ENCODE assay signal across 29 cellular contexts in genomic region chr3:10561942-10562565, GRCh38. TPM values are rescaled to one million over a fixed set of nuclear protein-coding genes. Genes with fewer than 3 reads are reported as not detected.
A peak's percentile ranks its signal among the peaks of the same experiment; 100 is the strongest.
DNase-seq lines count a peak whose midpoint lies in the region; ATAC-seq, FAIRE-seq and TF ChIP-seq lines count a peak whose summit lies in the region.
"Had no signal": no experiment of that assay in that cellular context is flagged by ENCODE, and none has a peak within 500 bp of the region (broad histone marks: within the 10 kb centered on the region; RNA-seq: fewer than 3 reads in every experiment).

No MANE protein-coding gene starts in this region.

- no peak for FAIRE-seq in K562 (lab: Jason Lieb, UNC)
- FAIRE-seq: D721Med, RCC 7860, urothelium cell line had no signal

- DNase-seq in activated T-cell treated with anti-CD3 and anti-CD28 coated beads, Interleukin-2, amount 50 U/mL, for 72 hours = no peak
- no peak for DNase-seq in activated T-cell treated with anti-CD3 and anti-CD28 coated beads, Interleukin-2, amount 50 U/mL, for 24 hours
- DNase-seq in K562 (ENCODE audit: extremely low read depth in 1 of 4, low spot score in 3 of 4) (no peak), transverse colon (no peak)
- DNase-seq in stimulated activated effector memory CD8-positive, alpha-beta T cell treated with anti-CD3 and anti-CD28 coated beads, Interleukin-12 subunit alpha, Interleukin-12 subunit beta, amount 100 ng/mL, for 72 hours (ENCODE audit: low spot score in 2 of 2) = no peak
- DNase-seq: activated naive CD8-positive, alpha-beta T cell treated with anti-CD3 and anti-CD28 coated beads, Interleukin-2, amount 10 ng/mL, durations not matched to agents 7 days and 5 days; CD4-positive, alpha-beta memory T cell; colonic mucosa; effector memory CD4-positive, alpha-beta T cell; HFFc6; IMR-90; NCI-H146; NCI-H2107; NCI-H345 had no signal

- peaks cover 3 to 23% of the 10 kb centered on the region in 2 experiments; a peak in 2 of 5 replicates for H3K27me3 ChIP-seq in K562 (ENCODE audit: control insufficient read depth in 2 of 2, insufficient read depth in 2 of 2, low read length in 2 of 2)
- peaks cover 13% of the 10 kb centered on the region for H3K27me3 ChIP-seq in transverse colon
- H3K27me3 ChIP-seq: ascending aorta, colonic mucosa, neural progenitor cell had no signal

- H3K9me3 ChIP-seq in HEK293 (ENCODE audit: control insufficient read depth, insufficient read depth, low read depth, low read length) (no peaks in the 10 kb centered on the region), K562 (replicated peaks; ENCODE audit: control insufficient read depth, insufficient read depth, low read depth, low read length) (no peaks in the 10 kb centered on the region), transverse colon (no peaks in the 10 kb centered on the region)
- H3K9me3 ChIP-seq: ascending aorta, colonic mucosa had no signal

- no peak overlapping the region for H3K27ac ChIP-seq in HEK293 (ENCODE audit: extremely low read depth, low read depth, low read length)
- no peak overlapping the region for H3K27ac ChIP-seq in K562 (ENCODE audit: extremely low read depth, low read depth, low read length)
- H3K27ac ChIP-seq in transverse colon = no peak overlapping the region
- H3K27ac ChIP-seq: ascending aorta, cardiac muscle cell, colonic mucosa, epithelial cell of prostate, neural progenitor cell, parathyroid adenoma had no signal

- H3K4me1 ChIP-seq in HEK293 (ENCODE audit: control insufficient read depth, insufficient read depth, low read length) = no peaks in the 10 kb centered on the region
- no peaks in the 10 kb centered on the region for H3K4me1 ChIP-seq in K562 (replicated peaks in 1 of 2; ENCODE audit: control insufficient read depth in 2 of 2, insufficient read depth in 2 of 2, low read length in 2 of 2)
- H3K4me1 ChIP-seq in transverse colon = no peaks in the 10 kb centered on the region
- H3K4me1 ChIP-seq: ascending aorta, colonic mucosa, parathyroid adenoma had no signal

- TF ChIP-seq CTCF in HEK293 (tag by site-specific recombination; IDR thresholded peaks at IDR 0.05) (no peak), K562 (IDR thresholded peaks at IDR 0.05 in 2 of 3, conservative IDR thresholded peaks at IDR 0.05 in 1 of 3; ENCODE audit: insufficient read depth in 2 of 3, low read depth in 1 of 3, low read length in 3 of 3) (no peak), transverse colon (IDR thresholded peaks at IDR 0.05) (no peak)

- H3K27ac Mint-ChIP-seq in activated T-cell treated with anti-CD3 and anti-CD28 coated beads, Interleukin-2, amount 50 U/mL, for 72 hours = no peak overlapping the region
- H3K27ac Mint-ChIP-seq in activated T-cell treated with anti-CD3 and anti-CD28 coated beads, Interleukin-2, amount 50 U/mL, for 24 hours = no peak overlapping the region
- peak overlapping the region; percentile 4 for H3K27ac Mint-ChIP-seq in stimulated activated effector memory CD8-positive, alpha-beta T cell treated with anti-CD3 and anti-CD28 coated beads, Interleukin-12 subunit alpha, Interleukin-12 subunit beta, amount 100 ng/mL, for 72 hours
- H3K27ac Mint-ChIP-seq: activated naive CD8-positive, alpha-beta T cell treated with anti-CD3 and anti-CD28 coated beads, Interleukin-2, amount 10 ng/mL, durations not matched to agents 7 days and 5 days; activated T-helper 2 cell treated with anti-CD3 and anti-CD28 coated beads, Interferon-gamma antibody, Interleukin-2, Interleukin-4, amounts not matched to agents 10 μg/mL and 5 μg/mL and 100 μg/mL, durations not matched to agents 14 hours and 24 hours and 36 hours; CD4-positive, alpha-beta memory T cell; GM23338; HFFc6; neural progenitor cell; T-helper 2 cell treated with Interferon-gamma antibody and Interleukin-4, amounts not matched to agents 5 μg/mL and 100 μg/mL, for 36 hours had no signal

- no peaks in the 10 kb centered on the region for H3K9me3 Mint-ChIP-seq in activated T-cell treated with anti-CD3 and anti-CD28 coated beads, Interleukin-2, amount 50 U/mL, for 72 hours
- no peaks in the 10 kb centered on the region for H3K9me3 Mint-ChIP-seq in activated T-cell treated with anti-CD3 and anti-CD28 coated beads, Interleukin-2, amount 50 U/mL, for 24 hours
- H3K9me3 Mint-ChIP-seq in stimulated activated effector memory CD8-positive, alpha-beta T cell treated with anti-CD3 and anti-CD28 coated beads, Interleukin-12 subunit alpha, Interleukin-12 subunit beta, amount 100 ng/mL, for 72 hours = no peaks in the 10 kb centered on the region
- H3K9me3 Mint-ChIP-seq: activated T-helper 2 cell treated with anti-CD3 and anti-CD28 coated beads, Interferon-gamma antibody, Interleukin-2, Interleukin-4, amounts not matched to agents 10 μg/mL and 5 μg/mL and 100 μg/mL, durations not matched to agents 14 hours and 24 hours and 36 hours; HFFc6; neural progenitor cell; T-helper 2 cell treated with Interferon-gamma antibody and Interleukin-4, amounts not matched to agents 5 μg/mL and 100 μg/mL, for 36 hours had no signal

- H3K36me3 ChIP-seq in HEK293 (ENCODE audit: control insufficient read depth in 2 of 2, insufficient read depth in 1 of 2, low read length in 2 of 2) = no peaks in the 10 kb centered on the region
- no peaks in the 10 kb centered on the region for H3K36me3 ChIP-seq in K562 (ENCODE audit: control insufficient read depth, insufficient read depth, low read length)
- H3K36me3 ChIP-seq in transverse colon = no peaks in the 10 kb centered on the region
- H3K36me3 ChIP-seq: ascending aorta, cardiac muscle cell, colonic mucosa, neural progenitor cell had no signal

- H3K4me2 ChIP-seq in K562 (ENCODE audit: insufficient read depth, low read length) = no peak overlapping the region
- H3K4me2 ChIP-seq: GM23338, neural progenitor cell had no signal

- H2AFZ ChIP-seq in K562 (ENCODE audit: low read depth, low read length) = no peak overlapping the region
- H2AFZ ChIP-seq: GM23338, neural progenitor cell, parathyroid adenoma had no signal

- no peak for TF ChIP-seq RAD21 in K562 (CRISPR knock-in tag; conservative IDR thresholded peaks at IDR 0.05 in 1 of 2, IDR thresholded peaks at IDR 0.05 in 1 of 2)

- TF ChIP-seq EP300 in K562 (IDR thresholded peaks at IDR 0.05; ENCODE audit: low read length) (no peak), transverse colon (IDR thresholded peaks at IDR 0.05; ENCODE audit: low read depth) (no peak)

- H3K4me3 ChIP-seq in HEK293 (ENCODE audit: low read depth, low read length) = no peak overlapping the region
- no peak overlapping the region for H3K4me3 ChIP-seq in K562
- no peak overlapping the region for H3K4me3 ChIP-seq in transverse colon
- H3K4me3 ChIP-seq: ascending aorta, cardiac muscle cell, colonic mucosa, GM23338, neural progenitor cell had no signal

- no peaks in the 10 kb centered on the region for H3K79me2 ChIP-seq in K562 (ENCODE audit: control insufficient read depth, insufficient read depth, low read length)
- H3K79me2 ChIP-seq: parathyroid adenoma had no signal

- in situ Hi-C loops in K562 (cut with MboI) (no loop called here), transverse colon (cut with MboI; ENCODE audit: low pct_ligation_motif_present in 1 of 4, low pct_unique_long_range_greater_than_20kb in 1 of 4, low sequenced_read_pairs in 3 of 4) (no loop called here)

- no peak overlapping the region for H3K4me3 Mint-ChIP-seq in activated T-cell treated with anti-CD3 and anti-CD28 coated beads, Interleukin-2, amount 50 U/mL, for 72 hours
- H3K4me3 Mint-ChIP-seq in activated T-cell treated with anti-CD3 and anti-CD28 coated beads, Interleukin-2, amount 50 U/mL, for 24 hours = no peak overlapping the region
- H3K4me3 Mint-ChIP-seq in stimulated activated effector memory CD8-positive, alpha-beta T cell treated with anti-CD3 and anti-CD28 coated beads, Interleukin-12 subunit alpha, Interleukin-12 subunit beta, amount 100 ng/mL, for 72 hours = no peak overlapping the region
- H3K4me3 Mint-ChIP-seq: activated naive CD8-positive, alpha-beta T cell treated with anti-CD3 and anti-CD28 coated beads, Interleukin-2, amount 10 ng/mL, durations not matched to agents 7 days and 5 days; CD4-positive, alpha-beta memory T cell; GM23338; HFFc6; neural progenitor cell; T-helper 2 cell treated with Interferon-gamma antibody and Interleukin-4, amounts not matched to agents 5 μg/mL and 100 μg/mL, for 36 hours had no signal

- intact Hi-C loops in K562 (cut with micrococcal nuclease) = no loop called here
- intact Hi-C loops in transverse colon (cut with DNase I; ENCODE audit: low total_unique reads) = no loop called here

- H3K4me1 Mint-ChIP-seq in activated T-cell treated with anti-CD3 and anti-CD28 coated beads, Interleukin-2, amount 50 U/mL, for 72 hours (ENCODE audit: low read depth) = peaks cover 20% of the 10 kb centered on the region
- H3K4me1 Mint-ChIP-seq in activated T-cell treated with anti-CD3 and anti-CD28 coated beads, Interleukin-2, amount 50 U/mL, for 24 hours (ENCODE audit: low read depth) = peaks cover 8% of the 10 kb centered on the region
- peaks cover 38% of the 10 kb centered on the region for H3K4me1 Mint-ChIP-seq in stimulated activated effector memory CD8-positive, alpha-beta T cell treated with anti-CD3 and anti-CD28 coated beads, Interleukin-12 subunit alpha, Interleukin-12 subunit beta, amount 100 ng/mL, for 72 hours
- H3K4me1 Mint-ChIP-seq: GM23338 had no signal

- peaks cover 70% of the 10 kb centered on the region for H3K27me3 Mint-ChIP-seq in activated T-cell treated with anti-CD3 and anti-CD28 coated beads, Interleukin-2, amount 50 U/mL, for 72 hours (ENCODE audit: low read depth)
- peaks cover 41% of the 10 kb centered on the region for H3K27me3 Mint-ChIP-seq in activated T-cell treated with anti-CD3 and anti-CD28 coated beads, Interleukin-2, amount 50 U/mL, for 24 hours

- peak; percentile 20 to 57 for ATAC-seq in activated T-cell treated with anti-CD3 and anti-CD28 coated beads, Interleukin-2, amount 50 U/mL, for 72 hours (replicated peaks in 1 of 2)
- ATAC-seq in K562 = no peak
- ATAC-seq in stimulated activated effector memory CD8-positive, alpha-beta T cell treated with anti-CD3 and anti-CD28 coated beads, Interleukin-12 subunit alpha, Interleukin-12 subunit beta, amount 100 ng/mL, for 72 hours = peak; percentile 70
- ATAC-seq in esophagus mucosa = no peak
- ATAC-seq: GM23338 had no signal

- POLR2A ChIA-PET in HEK293 (lab: Yijun Ruan, JAX) (no interaction called here), K562 (lab: Yijun Ruan, JAX) (no interaction called here)

- CTCF ChIA-PET in HEK293 (lab: Yijun Ruan, JAX) = no interaction called here
- CTCF ChIA-PET in K562 (lab: Yijun Ruan, JAX; ENCODE audit: low intra/inter-chr PET ratio) = no interaction called here

- no peak overlapping the region for H3K9ac ChIP-seq in K562 (ENCODE audit: insufficient read depth in 1 of 2, low read depth in 2 of 2, low read length in 2 of 2)
- H3K9ac ChIP-seq: neural progenitor cell, parathyroid adenoma had no signal

- no peaks in the 10 kb centered on the region for H3K36me3 Mint-ChIP-seq in activated T-cell treated with anti-CD3 and anti-CD28 coated beads, Interleukin-2, amount 50 U/mL, for 72 hours (ENCODE audit: insufficient read depth in 2 of 2)
- H3K36me3 Mint-ChIP-seq in activated T-cell treated with anti-CD3 and anti-CD28 coated beads, Interleukin-2, amount 50 U/mL, for 24 hours (ENCODE audit: low read depth) = no peaks in the 10 kb centered on the region
- H3K36me3 Mint-ChIP-seq in stimulated activated effector memory CD8-positive, alpha-beta T cell treated with anti-CD3 and anti-CD28 coated beads, Interleukin-12 subunit alpha, Interleukin-12 subunit beta, amount 100 ng/mL, for 72 hours = no peaks in the 10 kb centered on the region
- H3K36me3 Mint-ChIP-seq: activated naive CD8-positive, alpha-beta T cell treated with anti-CD3 and anti-CD28 coated beads, Interleukin-2, amount 10 ng/mL, durations not matched to agents 7 days and 5 days; neural progenitor cell had no signal

- H3K9me1 ChIP-seq in K562 (ENCODE audit: control insufficient read depth, insufficient read depth, low read length) = no peaks in the 10 kb centered on the region

- WGBS in K562 (ENCODE audit: insufficient coverage, low coverage, missing lambda C conversion rate) = 0% methylated on average over 4 of the region's 4 CpGs
- WGBS in transverse colon (ENCODE audit: low coverage in 1 of 2), 2 donors = 68% methylated on average over 4 of the region's 4 CpGs; no CpG with 5 or more reads in 1 of the 2 donors

- TF ChIP-seq POLR2A in K562 (conservative IDR thresholded peaks at IDR 0.05) = no peak
- TF ChIP-seq POLR2A in transverse colon (IDR thresholded peaks at IDR 0.05) = no peak

- H4K20me1 ChIP-seq in K562 (replicated peaks; ENCODE audit: control insufficient read depth, insufficient read depth, low read length) = no peaks in the 10 kb centered on the region

- BruUV-seq in K562 (replicated peaks; lab: Mats Ljungman, UMichigan) = no TSS peak

RNA-seq across cellular contexts. Expression of gene ATP2B2, which starts 56.7 kb away (rescaled TPM):
- total RNA-seq in activated T-cell treated with anti-CD3 and anti-CD28 coated beads, Interleukin-2, amount 50 U/mL, for 72 hours = not detected
- total RNA-seq in K562 (2011; cell fraction: chromatin; rRNA removed; ENCODE audit: low replicate concordance) = not detected in 2 replicates
- total RNA-seq in K562 (2011; cell fraction: nucleolus; rRNA removed) = not detected in 2 replicates
- not detected in 2 replicates for total RNA-seq in K562 (2011; cell fraction: nucleoplasm; rRNA removed)
- total RNA-seq in K562 (2014; rRNA removed) = not detected in 2 replicates
- total RNA-seq in K562 (2014; rRNA removed; fragmentation: Illumina TruSeq; extraction: Trizol) = not detected in 2 replicates
- not detected in 2 replicates for total RNA-seq in K562 (2015; rRNA removed; fragmentation: Illumina TruSeq; extraction: Trizol)
- not detected in 2 replicates for total RNA-seq in K562 (2021)
- not detected in 2 replicates for polyA plus RNA-seq in K562 (2011; rRNA removed)
- polyA plus RNA-seq in K562 (2011; cell fraction: cytosol; rRNA removed) = not detected in 2 replicates
- polyA plus RNA-seq in K562 (2011; cell fraction: nucleus; rRNA removed) = not detected in 2 replicates
- 0.01 TPM in 2 replicates for polyA plus RNA-seq in K562 (2012)
- not detected in 2 replicates for polyA plus RNA-seq in K562 (2014; fragmentation: Illumina TruSeq; extraction: Trizol)
- polyA plus RNA-seq in K562 (2014; fragmentation: Nextera tagmentation; extraction: Ambion mirVana) = under 1 TPM in 1 of 2 experiments, not detected in 1; 0.06 TPM
- not detected in 2 replicates for polyA plus RNA-seq in K562 (2014; rRNA removed)
- polyA minus RNA-seq in K562 (2011; rRNA and poly(A)+ RNA removed) = not detected in 2 replicates
- not detected in 2 replicates for polyA minus RNA-seq in K562 (2011; cell fraction: cytosol; rRNA and poly(A)+ RNA removed)
- under 0.01 TPM in 1 of 2 replicates, not detected in the other for polyA minus RNA-seq in K562 (2011; cell fraction: nucleus; rRNA and poly(A)+ RNA removed)
- total RNA-seq in transverse colon = not detected
- 0.24 TPM for total RNA-seq in esophagus mucosa
- total RNA-seq: activated naive CD8-positive, alpha-beta T cell treated with anti-CD3 and anti-CD28 coated beads, Interleukin-2, amount 10 ng/mL, durations not matched to agents 7 days and 5 days; activated T-helper 2 cell treated with anti-CD3 and anti-CD28 coated beads, Interferon-gamma antibody, Interleukin-2, Interleukin-4, amounts not matched to agents 10 μg/mL and 5 μg/mL and 100 μg/mL, durations not matched to agents 14 hours and 24 hours and 36 hours; ascending aorta; CD4-positive, alpha-beta memory T cell; Daoy; glomerular endothelial cell; HFFc6 had no signal
- polyA plus RNA-seq: CD4-positive, alpha-beta memory T cell had no signal

Comparison
In these comparisons a context has a peak if more than half of its experiments do, and no peak if none do; other contexts are left out.
1. ATAC-seq: peak in activated T-cell treated with anti-CD3 and anti-CD28 coated beads, Interleukin-2, amount 50 U/mL, for 72 hours (2 of 2) and stimulated activated effector memory CD8-positive, alpha-beta T cell treated with anti-CD3 and anti-CD28 coated beads, Interleukin-12 subunit alpha, Interleukin-12 subunit beta, amount 100 ng/mL, for 72 hours (single experiment); none in K562 (single experiment) and esophagus mucosa (single experiment).